Comparison of ENCODE assay signal across 1 cellular context in the genomic region with DNA sequence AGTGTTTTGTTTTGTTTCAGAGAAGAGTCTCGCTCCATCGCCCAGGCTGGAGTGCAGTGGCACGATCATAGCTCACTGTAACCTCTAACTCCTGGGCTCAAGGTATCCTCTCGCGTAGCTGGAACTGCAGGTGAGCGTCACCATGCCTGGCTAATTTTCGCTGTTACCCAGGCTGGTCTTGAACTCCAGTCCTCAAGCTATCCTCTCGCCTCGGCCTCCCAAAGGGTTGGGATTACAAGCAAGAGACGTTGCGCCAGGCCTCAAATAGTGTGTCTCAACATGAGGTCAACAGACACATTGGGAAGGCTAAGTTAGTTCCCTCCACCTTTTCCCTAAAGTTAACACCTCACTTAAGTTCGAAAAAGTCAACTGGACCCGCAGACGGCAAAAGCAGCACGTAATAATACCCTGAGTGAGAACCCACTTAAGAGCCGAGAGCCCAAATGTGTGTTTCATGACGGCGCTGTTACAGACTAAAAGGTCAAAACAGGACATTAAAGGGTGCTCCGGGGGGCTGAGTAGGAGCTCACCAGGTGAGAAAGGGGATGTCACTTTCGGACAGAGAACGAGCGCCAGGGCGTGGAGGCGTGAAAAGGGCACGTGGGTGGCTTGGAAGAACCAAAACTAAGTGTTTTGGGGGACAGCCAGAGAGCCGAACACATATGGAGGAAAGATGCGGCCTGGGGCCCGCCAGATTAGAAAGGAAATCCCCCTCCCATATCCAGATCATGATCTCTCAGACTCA.
TF ChIP-seq lines count a peak whose summit lies in the region.

No MANE protein-coding gene starts in this region.

TF ChIP-seq in GM12878, 131 proteins besides CTCF, POLR2A, EP300 and RAD21 (continued from another document and continues in another):
- TF ChIP-seq, protein P1, sequence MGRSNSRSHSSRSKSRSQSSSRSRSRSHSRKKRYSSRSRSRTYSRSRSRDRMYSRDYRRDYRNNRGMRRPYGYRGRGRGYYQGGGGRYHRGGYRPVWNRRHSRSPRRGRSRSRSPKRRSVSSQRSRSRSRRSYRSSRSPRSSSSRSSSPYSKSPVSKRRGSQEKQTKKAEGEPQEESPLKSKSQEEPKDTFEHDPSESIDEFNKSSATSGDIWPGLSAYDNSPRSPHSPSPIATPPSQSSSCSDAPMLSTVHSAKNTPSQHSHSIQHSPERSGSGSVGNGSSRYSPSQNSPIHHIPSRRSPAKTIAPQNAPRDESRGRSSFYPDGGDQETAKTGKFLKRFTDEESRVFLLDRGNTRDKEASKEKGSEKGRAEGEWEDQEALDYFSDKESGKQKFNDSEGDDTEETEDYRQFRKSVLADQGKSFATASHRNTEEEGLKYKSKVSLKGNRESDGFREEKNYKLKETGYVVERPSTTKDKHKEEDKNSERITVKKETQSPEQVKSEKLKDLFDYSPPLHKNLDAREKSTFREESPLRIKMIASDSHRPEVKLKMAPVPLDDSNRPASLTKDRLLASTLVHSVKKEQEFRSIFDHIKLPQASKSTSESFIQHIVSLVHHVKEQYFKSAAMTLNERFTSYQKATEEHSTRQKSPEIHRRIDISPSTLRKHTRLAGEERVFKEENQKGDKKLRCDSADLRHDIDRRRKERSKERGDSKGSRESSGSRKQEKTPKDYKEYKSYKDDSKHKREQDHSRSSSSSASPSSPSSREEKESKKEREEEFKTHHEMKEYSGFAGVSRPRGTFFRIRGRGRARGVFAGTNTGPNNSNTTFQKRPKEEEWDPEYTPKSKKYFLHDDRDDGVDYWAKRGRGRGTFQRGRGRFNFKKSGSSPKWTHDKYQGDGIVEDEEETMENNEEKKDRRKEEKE (IDR thresholded peaks at IDR 0.05), result peak; percentile 89
- TF ChIP-seq, protein P2, sequence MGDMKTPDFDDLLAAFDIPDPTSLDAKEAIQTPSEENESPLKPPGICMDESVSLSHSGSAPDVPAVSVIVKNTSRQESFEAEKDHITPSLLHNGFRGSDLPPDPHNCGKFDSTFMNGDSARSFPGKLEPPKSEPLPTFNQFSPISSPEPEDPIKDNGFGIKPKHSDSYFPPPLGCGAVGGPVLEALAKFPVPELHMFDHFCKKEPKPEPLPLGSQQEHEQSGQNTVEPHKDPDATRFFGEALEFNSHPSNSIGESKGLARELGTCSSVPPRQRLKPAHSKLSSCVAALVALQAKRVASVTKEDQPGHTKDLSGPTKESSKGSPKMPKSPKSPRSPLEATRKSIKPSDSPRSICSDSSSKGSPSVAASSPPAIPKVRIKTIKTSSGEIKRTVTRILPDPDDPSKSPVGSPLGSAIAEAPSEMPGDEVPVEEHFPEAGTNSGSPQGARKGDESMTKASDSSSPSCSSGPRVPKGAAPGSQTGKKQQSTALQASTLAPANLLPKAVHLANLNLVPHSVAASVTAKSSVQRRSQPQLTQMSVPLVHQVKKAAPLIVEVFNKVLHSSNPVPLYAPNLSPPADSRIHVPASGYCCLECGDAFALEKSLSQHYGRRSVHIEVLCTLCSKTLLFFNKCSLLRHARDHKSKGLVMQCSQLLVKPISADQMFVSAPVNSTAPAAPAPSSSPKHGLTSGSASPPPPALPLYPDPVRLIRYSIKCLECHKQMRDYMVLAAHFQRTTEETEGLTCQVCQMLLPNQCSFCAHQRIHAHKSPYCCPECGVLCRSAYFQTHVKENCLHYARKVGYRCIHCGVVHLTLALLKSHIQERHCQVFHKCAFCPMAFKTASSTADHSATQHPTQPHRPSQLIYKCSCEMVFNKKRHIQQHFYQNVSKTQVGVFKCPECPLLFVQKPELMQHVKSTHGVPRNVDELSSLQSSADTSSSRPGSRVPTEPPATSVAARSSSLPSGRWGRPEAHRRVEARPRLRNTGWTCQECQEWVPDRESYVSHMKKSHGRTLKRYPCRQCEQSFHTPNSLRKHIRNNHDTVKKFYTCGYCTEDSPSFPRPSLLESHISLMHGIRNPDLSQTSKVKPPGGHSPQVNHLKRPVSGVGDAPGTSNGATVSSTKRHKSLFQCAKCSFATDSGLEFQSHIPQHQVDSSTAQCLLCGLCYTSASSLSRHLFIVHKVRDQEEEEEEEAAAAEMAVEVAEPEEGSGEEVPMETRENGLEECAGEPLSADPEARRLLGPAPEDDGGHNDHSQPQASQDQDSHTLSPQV (IDR thresholded peaks at IDR 0.05), result no peak
- TF ChIP-seq CHD1 (IDR thresholded peaks at IDR 0.05; ENCODE audit: low read depth, low read length) (no peak; the same call in 1 of the 2 replicates), IKZF1 (conservative IDR thresholded peaks at IDR 0.05) (no peak), SMAD1 (IDR thresholded peaks at IDR 0.05; ENCODE audit: low read depth, partially characterized antibody) (no peak), HCFC1 (IDR thresholded peaks at IDR 0.05; ENCODE audit: low read length) (no peak), ASH2L (IDR thresholded peaks at IDR 0.05; ENCODE audit: borderline replicate concordance, low read depth) (no peak), EED (IDR thresholded peaks at IDR 0.05; ENCODE audit: low read depth) (no peak), MEF2B (IDR thresholded peaks at IDR 0.05; ENCODE audit: partially characterized antibody, poor library complexity, severe bottlenecking) (peak; percentile 29), MTA3 (IDR thresholded peaks at IDR 0.05; ENCODE audit: borderline replicate concordance, low read length) (no peak; the same call in 1 of the 2 replicates), STAT3 (IDR thresholded peaks at IDR 0.05; ENCODE audit: low read depth, low read length) (no peak), TCF3 (IDR thresholded peaks at IDR 0.05; ENCODE audit: borderline replicate concordance, insufficient read depth, low read depth, low read length) (no peak), FOS (IDR thresholded peaks at IDR 0.05; ENCODE audit: borderline replicate concordance, extremely low read depth, insufficient read length) (no peak), NFIC (IDR thresholded peaks at IDR 0.05; ENCODE audit: low read depth, low read length) (no peak), IRF4 (IDR thresholded peaks at IDR 0.05; ENCODE audit: low read depth, low read length) (no peak), RBBP5 (conservative IDR thresholded peaks at IDR 0.05) (no peak), POU2F2 (IDR thresholded peaks at IDR 0.05; ENCODE audit: borderline replicate concordance, low read depth, low read length) (no peak), RELA (IDR thresholded peaks at IDR 0.05; ENCODE audit: borderline replicate concordance, partially characterized antibody) (no peak), EGR1 (IDR thresholded peaks at IDR 0.05; ENCODE audit: borderline replicate concordance in 1 of 2, low read depth in 2 of 2, low read length in 2 of 2) (0 out of 3 replicates have a peak, but pooled peaks of 1 of the 2 experiments have one; percentile 50), ZNF217 (IDR thresholded peaks at IDR 0.05) (no peak), ZNF622 (IDR thresholded peaks at IDR 0.05) (no peak), CHD4 (IDR thresholded peaks at IDR 0.05) (no peak), ZZZ3 (IDR thresholded peaks at IDR 0.05; ENCODE audit: control insufficient read depth, insufficient read length, low read depth) (no peak)
- TF ChIP-seq, protein P3, sequence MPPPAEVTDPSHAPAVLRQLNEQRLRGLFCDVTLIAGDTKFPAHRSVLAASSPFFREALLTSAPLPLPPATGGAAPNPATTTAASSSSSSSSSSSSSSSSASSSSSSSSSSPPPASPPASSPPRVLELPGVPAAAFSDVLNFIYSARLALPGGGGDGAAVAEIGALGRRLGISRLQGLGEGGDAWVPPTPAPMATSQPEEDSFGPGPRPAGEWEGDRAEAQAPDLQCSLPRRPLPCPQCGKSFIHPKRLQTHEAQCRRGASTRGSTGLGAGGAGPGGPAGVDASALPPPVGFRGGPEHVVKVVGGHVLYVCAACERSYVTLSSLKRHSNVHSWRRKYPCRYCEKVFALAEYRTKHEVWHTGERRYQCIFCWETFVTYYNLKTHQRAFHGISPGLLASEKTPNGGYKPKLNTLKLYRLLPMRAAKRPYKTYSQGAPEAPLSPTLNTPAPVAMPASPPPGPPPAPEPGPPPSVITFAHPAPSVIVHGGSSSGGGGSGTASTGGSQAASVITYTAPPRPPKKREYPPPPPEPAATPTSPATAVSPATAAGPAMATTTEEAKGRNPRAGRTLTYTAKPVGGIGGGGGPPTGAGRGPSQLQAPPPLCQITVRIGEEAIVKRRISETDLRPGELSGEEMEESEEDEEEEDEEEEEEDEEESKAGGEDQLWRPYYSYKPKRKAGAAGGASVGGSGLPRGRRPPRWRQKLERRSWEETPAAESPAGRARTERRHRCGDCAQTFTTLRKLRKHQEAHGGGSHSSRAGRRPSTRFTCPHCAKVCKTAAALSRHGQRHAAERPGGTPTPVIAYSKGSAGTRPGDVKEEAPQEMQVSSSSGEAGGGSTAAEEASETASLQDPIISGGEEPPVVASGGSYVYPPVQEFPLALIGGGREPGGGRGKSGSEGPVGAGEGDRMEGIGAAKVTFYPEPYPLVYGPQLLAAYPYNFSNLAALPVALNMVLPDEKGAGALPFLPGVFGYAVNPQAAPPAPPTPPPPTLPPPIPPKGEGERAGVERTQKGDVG (CRISPR knock-in tag; IDR thresholded peaks at IDR 0.05), result no peak
- TF ChIP-seq, protein P4, sequence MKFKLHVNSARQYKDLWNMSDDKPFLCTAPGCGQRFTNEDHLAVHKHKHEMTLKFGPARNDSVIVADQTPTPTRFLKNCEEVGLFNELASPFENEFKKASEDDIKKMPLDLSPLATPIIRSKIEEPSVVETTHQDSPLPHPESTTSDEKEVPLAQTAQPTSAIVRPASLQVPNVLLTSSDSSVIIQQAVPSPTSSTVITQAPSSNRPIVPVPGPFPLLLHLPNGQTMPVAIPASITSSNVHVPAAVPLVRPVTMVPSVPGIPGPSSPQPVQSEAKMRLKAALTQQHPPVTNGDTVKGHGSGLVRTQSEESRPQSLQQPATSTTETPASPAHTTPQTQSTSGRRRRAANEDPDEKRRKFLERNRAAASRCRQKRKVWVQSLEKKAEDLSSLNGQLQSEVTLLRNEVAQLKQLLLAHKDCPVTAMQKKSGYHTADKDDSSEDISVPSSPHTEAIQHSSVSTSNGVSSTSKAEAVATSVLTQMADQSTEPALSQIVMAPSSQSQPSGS (IDR thresholded peaks at IDR 0.05; ENCODE audit: low read length), result no peak
- TF ChIP-seq, protein P5, sequence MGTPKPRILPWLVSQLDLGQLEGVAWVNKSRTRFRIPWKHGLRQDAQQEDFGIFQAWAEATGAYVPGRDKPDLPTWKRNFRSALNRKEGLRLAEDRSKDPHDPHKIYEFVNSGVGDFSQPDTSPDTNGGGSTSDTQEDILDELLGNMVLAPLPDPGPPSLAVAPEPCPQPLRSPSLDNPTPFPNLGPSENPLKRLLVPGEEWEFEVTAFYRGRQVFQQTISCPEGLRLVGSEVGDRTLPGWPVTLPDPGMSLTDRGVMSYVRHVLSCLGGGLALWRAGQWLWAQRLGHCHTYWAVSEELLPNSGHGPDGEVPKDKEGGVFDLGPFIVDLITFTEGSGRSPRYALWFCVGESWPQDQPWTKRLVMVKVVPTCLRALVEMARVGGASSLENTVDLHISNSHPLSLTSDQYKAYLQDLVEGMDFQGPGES (IDR thresholded peaks at IDR 0.05), result no peak
- TF ChIP-seq, protein P6, sequence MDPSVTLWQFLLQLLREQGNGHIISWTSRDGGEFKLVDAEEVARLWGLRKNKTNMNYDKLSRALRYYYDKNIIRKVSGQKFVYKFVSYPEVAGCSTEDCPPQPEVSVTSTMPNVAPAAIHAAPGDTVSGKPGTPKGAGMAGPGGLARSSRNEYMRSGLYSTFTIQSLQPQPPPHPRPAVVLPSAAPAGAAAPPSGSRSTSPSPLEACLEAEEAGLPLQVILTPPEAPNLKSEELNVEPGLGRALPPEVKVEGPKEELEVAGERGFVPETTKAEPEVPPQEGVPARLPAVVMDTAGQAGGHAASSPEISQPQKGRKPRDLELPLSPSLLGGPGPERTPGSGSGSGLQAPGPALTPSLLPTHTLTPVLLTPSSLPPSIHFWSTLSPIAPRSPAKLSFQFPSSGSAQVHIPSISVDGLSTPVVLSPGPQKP (IDR thresholded peaks at IDR 0.05; ENCODE audit: low read depth, low read length), result no peak
- TF ChIP-seq, protein P7, sequence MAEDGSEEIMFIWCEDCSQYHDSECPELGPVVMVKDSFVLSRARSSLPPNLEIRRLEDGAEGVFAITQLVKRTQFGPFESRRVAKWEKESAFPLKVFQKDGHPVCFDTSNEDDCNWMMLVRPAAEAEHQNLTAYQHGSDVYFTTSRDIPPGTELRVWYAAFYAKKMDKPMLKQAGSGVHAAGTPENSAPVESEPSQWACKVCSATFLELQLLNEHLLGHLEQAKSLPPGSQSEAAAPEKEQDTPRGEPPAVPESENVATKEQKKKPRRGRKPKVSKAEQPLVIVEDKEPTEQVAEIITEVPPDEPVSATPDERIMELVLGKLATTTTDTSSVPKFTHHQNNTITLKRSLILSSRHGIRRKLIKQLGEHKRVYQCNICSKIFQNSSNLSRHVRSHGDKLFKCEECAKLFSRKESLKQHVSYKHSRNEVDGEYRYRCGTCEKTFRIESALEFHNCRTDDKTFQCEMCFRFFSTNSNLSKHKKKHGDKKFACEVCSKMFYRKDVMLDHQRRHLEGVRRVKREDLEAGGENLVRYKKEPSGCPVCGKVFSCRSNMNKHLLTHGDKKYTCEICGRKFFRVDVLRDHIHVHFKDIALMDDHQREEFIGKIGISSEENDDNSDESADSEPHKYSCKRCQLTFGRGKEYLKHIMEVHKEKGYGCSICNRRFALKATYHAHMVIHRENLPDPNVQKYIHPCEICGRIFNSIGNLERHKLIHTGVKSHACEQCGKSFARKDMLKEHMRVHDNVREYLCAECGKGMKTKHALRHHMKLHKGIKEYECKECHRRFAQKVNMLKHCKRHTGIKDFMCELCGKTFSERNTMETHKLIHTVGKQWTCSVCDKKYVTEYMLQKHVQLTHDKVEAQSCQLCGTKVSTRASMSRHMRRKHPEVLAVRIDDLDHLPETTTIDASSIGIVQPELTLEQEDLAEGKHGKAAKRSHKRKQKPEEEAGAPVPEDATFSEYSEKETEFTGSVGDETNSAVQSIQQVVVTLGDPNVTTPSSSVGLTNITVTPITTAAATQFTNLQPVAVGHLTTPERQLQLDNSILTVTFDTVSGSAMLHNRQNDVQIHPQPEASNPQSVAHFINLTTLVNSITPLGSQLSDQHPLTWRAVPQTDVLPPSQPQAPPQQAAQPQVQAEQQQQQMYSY (CRISPR knock-in tag; IDR thresholded peaks at IDR 0.05), result no peak
- TF ChIP-seq, protein P8, sequence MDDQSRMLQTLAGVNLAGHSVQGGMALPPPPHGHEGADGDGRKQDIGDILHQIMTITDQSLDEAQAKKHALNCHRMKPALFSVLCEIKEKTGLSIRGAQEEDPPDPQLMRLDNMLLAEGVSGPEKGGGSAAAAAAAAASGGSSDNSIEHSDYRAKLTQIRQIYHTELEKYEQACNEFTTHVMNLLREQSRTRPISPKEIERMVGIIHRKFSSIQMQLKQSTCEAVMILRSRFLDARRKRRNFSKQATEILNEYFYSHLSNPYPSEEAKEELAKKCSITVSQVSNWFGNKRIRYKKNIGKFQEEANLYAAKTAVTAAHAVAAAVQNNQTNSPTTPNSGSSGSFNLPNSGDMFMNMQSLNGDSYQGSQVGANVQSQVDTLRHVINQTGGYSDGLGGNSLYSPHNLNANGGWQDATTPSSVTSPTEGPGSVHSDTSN (IDR thresholded peaks at IDR 0.05; ENCODE audit: insufficient replicate concordance, low read depth, low read length), result no peak
